ENCODE assay signal across 8 cellular contexts in genomic region chr17:77571562-77571981, GRCh38.
DNase-seq lines count a peak whose midpoint lies in the region; ATAC-seq lines count a peak whose summit lies in the region.

No MANE protein-coding gene starts in this region.

- peaks cover 8% of the 10 kb centered on the region for H3K4me1 Mint-ChIP-seq in activated CD8-positive, alpha-beta T cell treated with anti-CD3 and anti-CD28 coated beads, Interleukin-2, amount 10 ng/mL, durations not matched to agents 7 days and 5 days (ENCODE audit: low read depth)

- CTCF ChIA-PET in activated CD8-positive, alpha-beta T cell treated with anti-CD3 and anti-CD28 coated beads, Interleukin-2, amount 10 ng/mL, durations not matched to agents 7 days and 5 days (lab: Charles Lee): no interaction called here

- intact Hi-C loops in left ventricle myocardium superior (cut with micrococcal nuclease): no loop called here

- no peaks in the 10 kb centered on the region for H3K9me3 Mint-ChIP-seq in activated CD8-positive, alpha-beta T cell treated with anti-CD3 and anti-CD28 coated beads, Interleukin-2, amount 10 ng/mL, durations not matched to agents 7 days and 5 days (ENCODE audit: insufficient read depth)

- H3K27ac Mint-ChIP-seq in activated CD8-positive, alpha-beta T cell treated with anti-CD3 and anti-CD28 coated beads, Interleukin-2, amount 10 ng/mL, durations not matched to agents 7 days and 5 days: no peak overlapping the region

- H3K27me3 Mint-ChIP-seq in activated CD8-positive, alpha-beta T cell treated with anti-CD3 and anti-CD28 coated beads, Interleukin-2, amount 10 ng/mL, durations not matched to agents 7 days and 5 days (ENCODE audit: low read depth): peaks cover 43% of the 10 kb centered on the region

- peak; percentile 60 for ATAC-seq in activated CD8-positive, alpha-beta T cell treated with anti-CD3 and anti-CD28 coated beads, Interleukin-2, amount 10 ng/mL, durations not matched to agents 7 days and 5 days
- peak; percentile 50 for ATAC-seq in left ventricle myocardium superior
- ATAC-seq in stimulated activated naive CD8-positive, alpha-beta T cell treated with anti-CD3 and anti-CD28 coated beads, Interleukin-15, Interleukin-2, amounts not matched to agents 100 U/mL and 50 U/mL, for 24 hours: no peak
- no peak for ATAC-seq in HG03354 (IDR thresholded peaks at IDR 0.05; ENCODE audit: poor library complexity, severe bottlenecking, unreplicated experiment)
- no peak for ATAC-seq in GM21367 (IDR thresholded peaks at IDR 0.05; ENCODE audit: unreplicated experiment)

- no peaks in the 10 kb centered on the region for H3K36me3 Mint-ChIP-seq in activated CD8-positive, alpha-beta T cell treated with anti-CD3 and anti-CD28 coated beads, Interleukin-2, amount 10 ng/mL, durations not matched to agents 7 days and 5 days (ENCODE audit: low read depth)

- H3K4me3 Mint-ChIP-seq in activated CD8-positive, alpha-beta T cell treated with anti-CD3 and anti-CD28 coated beads, Interleukin-2, amount 10 ng/mL, durations not matched to agents 7 days and 5 days: no peak overlapping the region

- DNase-seq in DMS 273 (lab: John Stamatoyannopoulos, UW; ENCODE audit: unreplicated experiment) (peak; percentile 57), DMS 273 treated with DMSO at 0.1 percent for 48 hours (lab: John Stamatoyannopoulos, UW) (no peak), left ventricle myocardium superior (no peak), NCI-H1105 treated with DMSO at 0.1 percent for 48 hours (lab: John Stamatoyannopoulos, UW) (no peak)
- peak; percentile 35 for DNase-seq in activated CD8-positive, alpha-beta T cell treated with anti-CD3 and anti-CD28 coated beads, Interleukin-2, amount 10 ng/mL, durations not matched to agents 7 days and 5 days
- DNase-seq in stimulated activated naive CD8-positive, alpha-beta T cell treated with anti-CD3 and anti-CD28 coated beads, Interleukin-15, Interleukin-2, amounts not matched to agents 100 U/mL and 50 U/mL, for 24 hours: peak; percentile 18

- POLR2A ChIA-PET in activated CD8-positive, alpha-beta T cell treated with anti-CD3 and anti-CD28 coated beads, Interleukin-2, amount 10 ng/mL, durations not matched to agents 7 days and 5 days (lab: Charles Lee): no interaction called here

Comparison
In these comparisons a context has a peak if more than half of its experiments do, and no peak if none do; other contexts are left out.
1. DNase-seq: peak in DMS 273 (single experiment), activated CD8-positive, alpha-beta T cell treated with anti-CD3 and anti-CD28 coated beads, Interleukin-2, amount 10 ng/mL, durations not matched to agents 7 days and 5 days (single experiment) and stimulated activated naive CD8-positive, alpha-beta T cell treated with anti-CD3 and anti-CD28 coated beads, Interleukin-15, Interleukin-2, amounts not matched to agents 100 U/mL and 50 U/mL, for 24 hours (single experiment); none in DMS 273 treated with DMSO at 0.1 percent for 48 hours (single experiment), left ventricle myocardium superior (single experiment) and NCI-H1105 treated with DMSO at 0.1 percent for 48 hours (single experiment).
2. ATAC-seq: peak in activated CD8-positive, alpha-beta T cell treated with anti-CD3 and anti-CD28 coated beads, Interleukin-2, amount 10 ng/mL, durations not matched to agents 7 days and 5 days (single experiment) and left ventricle myocardium superior (single experiment); none in stimulated activated naive CD8-positive, alpha-beta T cell treated with anti-CD3 and anti-CD28 coated beads, Interleukin-15, Interleukin-2, amounts not matched to agents 100 U/mL and 50 U/mL, for 24 hours (single experiment), HG03354 (single experiment) and GM21367 (single experiment).